24 cellular contexts compared by ENCODE assay signal in the genomic region with DNA sequence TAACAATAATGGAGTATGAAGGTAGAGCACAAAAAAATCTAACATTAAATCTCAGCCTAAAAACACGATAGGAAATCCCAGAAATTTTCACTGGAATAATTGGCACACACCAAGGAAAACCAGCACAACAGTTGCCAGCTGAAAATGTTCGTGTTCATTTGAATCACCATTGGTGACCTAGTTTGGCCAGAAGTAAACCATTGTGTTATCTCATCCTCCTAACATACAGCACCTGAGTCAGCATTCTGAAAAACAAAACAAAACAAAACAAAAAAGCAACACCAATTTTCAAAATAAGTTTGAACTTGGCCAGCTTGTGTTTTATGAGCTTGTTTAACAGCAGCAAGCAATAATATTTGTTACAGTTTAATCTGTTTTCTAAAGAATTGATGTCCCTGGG. TPM values are rescaled to one million over a fixed set of nuclear protein-coding genes. Genes with fewer than 3 reads are reported as not detected.
A peak's percentile ranks its signal among the peaks of the same experiment; 100 is the strongest.
DNase-seq lines count a peak whose midpoint lies in the region; ATAC-seq, FAIRE-seq and TF ChIP-seq lines count a peak whose summit lies in the region.
"Had no signal": no experiment of that assay in that cellular context is flagged by ENCODE, and none has a peak within 500 bp of the region (broad histone marks: within the 10 kb centered on the region; RNA-seq: fewer than 3 reads in every experiment).

No MANE protein-coding gene starts in this region.

- no peaks in the 10 kb centered on the region for H3K9me3 Mint-ChIP-seq in osteocyte (ENCODE audit: unreplicated experiment)

- H3K4me2 ChIP-seq in A549 = no peak overlapping the region

- H3K9me3 ChIP-seq in A549 = peaks cover 2% of the 10 kb centered on the region; the same call in 1 of the 3 replicates
- H3K9me3 ChIP-seq: SJSA1 had no signal

- FAIRE-seq in A549 (lab: Jason Lieb, UNC) = no peak
- FAIRE-seq: G401.6, GM12892 had no signal

- H3K36me3 Mint-ChIP-seq in osteocyte (ENCODE audit: unreplicated experiment) = no peaks in the 10 kb centered on the region
- H3K36me3 Mint-ChIP-seq: CD8-positive, alpha-beta T cell had no signal

- peaks cover 37% of the 10 kb centered on the region for H3K27me3 Mint-ChIP-seq in osteocyte (ENCODE audit: unreplicated experiment)

- DNase-seq in A549 (ENCODE audit: low read depth in 1 of 2, low spot score in 1 of 2) = no peak
- DNase-seq in M059J (ENCODE audit: low read depth) = peak; percentile 30
- DNase-seq in cerebellar cortex (ENCODE audit: low spot score) = peak; percentile 4
- DNase-seq in fibroblast of villous mesenchyme (ENCODE audit: low read depth) = peak; percentile 33
- DNase-seq in effector CD8-positive, alpha-beta T cell (lab: John Stamatoyannopoulos, UW) = no peak
- no peak for DNase-seq in osteocyte (ENCODE audit: extremely low spot score, unreplicated experiment)
- no peak for DNase-seq in NCI-H2196 treated with DMSO at 0.1 percent for 48 hours (lab: John Stamatoyannopoulos, UW; ENCODE audit: unreplicated experiment)
- DNase-seq: 8988T; AML-193; C1 segment of cervical spinal cord; Calu3; CD8-positive, alpha-beta T cell; DMS153; NCI-H1092 treated with DMSO at 0.1 percent for 48 hours; NCI-H146; NCI-H2029 treated with DMSO at 0.1 percent for 48 hours; NCI-H2171; NCI-H524 treated with DMSO at 0.1 percent for 48 hours; NCI-H82 had no signal

- H3K27ac Mint-ChIP-seq in osteocyte (ENCODE audit: unreplicated experiment) = no peak overlapping the region
- H3K27ac Mint-ChIP-seq: CD8-positive, alpha-beta T cell had no signal

- no peak overlapping the region for H3K4me3 Mint-ChIP-seq in osteocyte (ENCODE audit: unreplicated experiment)
- H3K4me3 Mint-ChIP-seq: CD8-positive, alpha-beta T cell had no signal

- no peak for TF ChIP-seq RAD21 in A549 (conservative IDR thresholded peaks at IDR 0.05 in 1 of 2, IDR thresholded peaks at IDR 0.05 in 1 of 2)

- 53% methylated on average over 2 of the region's 2 CpGs for WGBS in A549 (ENCODE audit: missing lambda C conversion rate)

- TF ChIP-seq POLR2A in A549 (IDR thresholded peaks at IDR 0.05; ENCODE audit: low read length) = no peak

- no peak overlapping the region for H3K4me3 ChIP-seq in A549
- H3K4me3 ChIP-seq in fibroblast of villous mesenchyme (ENCODE audit: low read depth, low read length) = no peak overlapping the region
- H3K4me3 ChIP-seq: SJSA1 had no signal

- no peaks in the 10 kb centered on the region for H3K4me1 ChIP-seq in A549
- H3K4me1 ChIP-seq: SJSA1 had no signal

- ATAC-seq in A549 (no peak), GM21360 (IDR thresholded peaks at IDR 0.05; ENCODE audit: unreplicated experiment) (no peak)
- ATAC-seq: CD8-positive, alpha-beta T cell; Right ventricle myocardium inferior had no signal

- POLR2A ChIA-PET in A549 (lab: Yijun Ruan, JAX) = no interaction called here

- no peaks in the 10 kb centered on the region for H3K4me1 Mint-ChIP-seq in osteocyte (ENCODE audit: unreplicated experiment)

- CTCF ChIA-PET in A549 (lab: Yijun Ruan, JAX) = interaction anchor here (2.0 kb wide), 1 partner anchor 16 kb away, joined by 8 read pairs; no protein-coding TSS in a partner anchor

- no peak for TF ChIP-seq EP300 in A549 (IDR thresholded peaks at IDR 0.05)

- H3K27ac ChIP-seq in A549 = no peak overlapping the region
- H3K27ac ChIP-seq: SJSA1 had no signal

- TF ChIP-seq CTCF in A549 (IDR thresholded peaks at IDR 0.05) (no peak), fibroblast of villous mesenchyme (IDR thresholded peaks at IDR 0.05; ENCODE audit: insufficient read depth, low read depth, low read length) (no peak), osteocyte (IDR thresholded peaks at IDR 0.05) (no peak)

TF ChIP-seq in A549, 52 proteins besides CTCF, POLR2A, EP300 and RAD21:
- TF ChIP-seq KDM1A (IDR thresholded peaks at IDR 0.05; ENCODE audit: low read depth) (no peak), FOSB (CRISPR knock-in tag; IDR thresholded peaks at IDR 0.05) (no peak), NPAS2 (CRISPR knock-in tag; IDR thresholded peaks at IDR 0.05; ENCODE audit: borderline replicate concordance) (no peak), MAFK (IDR thresholded peaks at IDR 0.05; ENCODE audit: partially characterized antibody) (peak; percentile 57)

RNA-seq across cellular contexts. Expression of a gene that starts 41.1 kb away (rescaled TPM):
- polyA plus RNA-seq in A549 (2011; rRNA removed) (1,819 and 1,981 TPM in 2 replicates), A549 (2017; fragmentation: RNase III; extraction: RNeasy Plus Mini Kit Qiagen cat#74134 plus additional on column Dnase treatment) (953 to 989 TPM (median 980 TPM) in 3 replicates)
- polyA plus RNA-seq in A549 (2012; cell fraction: cytosol; rRNA removed) = 1,534 and 1,760 TPM in 2 replicates
- polyA plus RNA-seq in A549 (2012; cell fraction: nucleus; rRNA removed) = 2,660 and 5,319 TPM in 2 replicates
- polyA minus RNA-seq in A549 (2011; rRNA and poly(A)+ RNA removed) = 406 and 486 TPM in 2 replicates
- total RNA-seq in M059J (2014; rRNA removed; shearing (Covaris generic)) = 1,483 and 1,510 TPM in 2 replicates
- total RNA-seq in fibroblast of villous mesenchyme (488 and 579 TPM in 2 replicates), osteocyte (167 and 168 TPM in 2 replicates)
- total RNA-seq: CD8-positive, alpha-beta T cell had no signal

Comparison
In these comparisons a context has a peak if more than half of its experiments do, and no peak if none do; other contexts are left out.
1. DNase-seq: peak in M059J (single experiment), cerebellar cortex (single experiment) and fibroblast of villous mesenchyme (single experiment); none in A549 (0 of 2), effector CD8-positive, alpha-beta T cell (single experiment), osteocyte (single experiment) and NCI-H2196 treated with DMSO at 0.1 percent for 48 hours (single experiment).